ENCODE assay signal across 10 cellular contexts in genomic region chr7:131501930-131502685, GRCh38. TPM values are rescaled to one million over a fixed set of nuclear protein-coding genes. Genes with fewer than 3 reads are reported as not detected.
DNase-seq lines count a peak whose midpoint lies in the region; TF ChIP-seq lines count a peak whose summit lies in the region.
"Had no signal": no experiment of that assay in that cellular context is flagged by ENCODE, and none has a peak within 500 bp of the region (broad histone marks: within the 10 kb centered on the region; RNA-seq: fewer than 3 reads in every experiment).

No MANE protein-coding gene starts in this region.

- H3K9me3 Mint-ChIP-seq in endothelial cell (ENCODE audit: unreplicated experiment), result no peaks in the 10 kb centered on the region
- H3K9me3 Mint-ChIP-seq in nephron progenitor cell, result no peaks in the 10 kb centered on the region

- no peaks in the 10 kb centered on the region for H3K9me3 ChIP-seq in Loucy (ENCODE audit: insufficient read depth, low read depth, low read length)

- H3K27me3 Mint-ChIP-seq in endothelial cell (ENCODE audit: unreplicated experiment), result peaks cover 25% of the 10 kb centered on the region
- H3K27me3 Mint-ChIP-seq in nephron progenitor cell (ENCODE audit: low read depth, poor library complexity), result peaks cover 3% of the 10 kb centered on the region

- H3F3A ChIP-seq in Loucy (ENCODE audit: low read depth), result no peaks in the 10 kb centered on the region

- peak overlapping the region; percentile 3 for H3K4me3 ChIP-seq in Loucy (ENCODE audit: low read length, poor library complexity, severe bottlenecking)

- H3K27ac Mint-ChIP-seq in endothelial cell (ENCODE audit: unreplicated experiment) (peak overlapping the region; percentile 90), nephron progenitor cell (peak overlapping the region; percentile 97)

- H4K20me1 ChIP-seq in Loucy (ENCODE audit: insufficient read depth, low read length, poor library complexity, severe bottlenecking), result no peaks in the 10 kb centered on the region

- no peaks in the 10 kb centered on the region for H3K79me2 ChIP-seq in Loucy (ENCODE audit: insufficient read depth, low read length)

- H3K36me3 ChIP-seq in Loucy (ENCODE audit: insufficient read depth, low read length), result peaks cover 3% of the 10 kb centered on the region; the same call in 1 of the 2 replicates

- TF ChIP-seq CTCF in Loucy (conservative IDR thresholded peaks at IDR 0.05; ENCODE audit: low read length) (no peak), endothelial cell (IDR thresholded peaks at IDR 0.05; ENCODE audit: unreplicated experiment) (no peak), nephron progenitor cell (IDR thresholded peaks at IDR 0.05) (no peak)

- H3K9ac ChIP-seq in Loucy (ENCODE audit: low read depth, low read length, poor library complexity, severe bottlenecking), result peak overlapping the region; percentile 51

- peaks cover 72% of the 10 kb centered on the region for H3K4me1 Mint-ChIP-seq in endothelial cell (ENCODE audit: unreplicated experiment)
- peaks cover 24% of the 10 kb centered on the region for H3K4me1 Mint-ChIP-seq in nephron progenitor cell

- no peak overlapping the region for H2AFZ ChIP-seq in Loucy (ENCODE audit: low read length)

- no peaks in the 10 kb centered on the region for H3K9me2 ChIP-seq in Loucy (replicated peaks; ENCODE audit: low read depth, low read length)

- H3K36me3 Mint-ChIP-seq in endothelial cell (ENCODE audit: low read depth, unreplicated experiment), result peaks cover 62% of the 10 kb centered on the region
- peaks cover 27% of the 10 kb centered on the region for H3K36me3 Mint-ChIP-seq in nephron progenitor cell (ENCODE audit: low read depth)

- no peaks in the 10 kb centered on the region for H3K27me3 ChIP-seq in Loucy (ENCODE audit: insufficient read depth, low read length, poor library complexity, severe bottlenecking)

- H3K4me3 Mint-ChIP-seq in endothelial cell (ENCODE audit: unreplicated experiment) (peak overlapping the region; percentile 68), nephron progenitor cell (no peak overlapping the region)

- DNase-seq in D341Med (ENCODE audit: low spot score) (peak; percentile 69), endothelial cell (ENCODE audit: low spot score) (peak; percentile 46), nephron progenitor cell (no peak), NCI-H2227 treated with DMSO at 0.1 percent for 48 hours (lab: John Stamatoyannopoulos, UW) (no peak), iPS-NIHi11 (ENCODE audit: low spot score) (no peak), SKM-1 (lab: John Stamatoyannopoulos, UW; ENCODE audit: unreplicated experiment) (no peak)
- DNase-seq in NK-92 treated with Interleukin-12 subunit alpha and Interleukin-12 subunit beta, amount 100 ng/mL, for 24 hours (lab: John Stamatoyannopoulos, UW), result no peak
- DNase-seq: NCI-H526; stimulated activated CD4-positive, alpha-beta T cell treated with anti-CD3 and anti-CD28 coated beads, Interleukin-4, amount 100 ng/mL, for 1 hour had no signal

- peak overlapping the region; percentile 53 for H3K4me2 ChIP-seq in Loucy (ENCODE audit: low read depth, low read length, poor library complexity, severe bottlenecking)

- peaks cover 30% of the 10 kb centered on the region for H3K4me1 ChIP-seq in Loucy (ENCODE audit: insufficient read depth, low read length, poor library complexity, severe bottlenecking)

RNA-seq across cellular contexts. Expression of gene PODXL, which starts 54.3 kb away (rescaled TPM):
- total RNA-seq in endothelial cell (ENCODE audit: unreplicated experiment), result 302 TPM

Comparison
In these comparisons a context has a peak if more than half of its experiments do, and no peak if none do; other contexts are left out.
1. DNase-seq: peak in D341Med (single experiment) and endothelial cell (single experiment); none in nephron progenitor cell (single experiment), NCI-H2227 treated with DMSO at 0.1 percent for 48 hours (single experiment), NK-92 treated with Interleukin-12 subunit alpha and Interleukin-12 subunit beta, amount 100 ng/mL, for 24 hours (single experiment), iPS-NIHi11 (single experiment) and SKM-1 (single experiment).